ENCODE assay signal across 23 cellular contexts in genomic region chr2:219416233-219416598, GRCh38. TPM values are rescaled to one million over a fixed set of nuclear protein-coding genes. Genes with fewer than 3 reads are reported as not detected.
A peak's percentile ranks its signal among the peaks of the same experiment; 100 is the strongest.
DNase-seq lines count a peak whose midpoint lies in the region; ATAC-seq and TF ChIP-seq lines count a peak whose summit lies in the region.
"Had no signal": no experiment of that assay in that cellular context is flagged by ENCODE, and none has a peak within 500 bp of the region (broad histone marks: within the 10 kb centered on the region; RNA-seq: fewer than 3 reads in every experiment).

No MANE protein-coding gene starts in this region.

- H2BK120ac ChIP-seq in neuronal stem cell (ENCODE audit: low read depth, low read length): no peak overlapping the region

- DNase-seq in right atrium auricular region (ENCODE audit: low spot score): no peak
- no peak for DNase-seq in cardiac septum (ENCODE audit: low spot score)
- DNase-seq in neuronal stem cell (ENCODE audit: low spot score): no peak
- DNase-seq in uterus: peak in 1 of 2 donors; percentile 40
- DNase-seq in DMS 273 treated with DMSO at 0.1 percent for 48 hours (lab: John Stamatoyannopoulos, UW): no peak
- DNase-seq in GM13977 (ENCODE audit: low spot score): no peak
- DNase-seq: activated CD4-positive, alpha-beta memory T cell treated with anti-CD3 and anti-CD28 coated beads, Interleukin-2, amount 10 ng/mL, durations not matched to agents 7 days and 5 days; activated CD4-positive, CD25-positive, alpha-beta regulatory T cell; activated gamma-delta T cell treated with Interleukin-2 at 50 U/mL for 16 hours; effector memory CD8-positive, alpha-beta T cell; GOT3; midbrain; NCI-H1694; NCI-H2171 treated with DMSO at 0.1 percent for 48 hours; NCI-H526; T-helper 9 cell; upper lobe of right lung had no signal

- WGBS in gastroesophageal sphincter (ENCODE audit: low coverage in 1 of 2), 2 donors: 15 to 19% methylated on average over 2 to 3 of the region's 3 CpGs
- WGBS in neuronal stem cell (ENCODE audit: extremely low coverage in 2 of 2, insufficient read length in 2 of 2, insufficient replicate concordance in 1 of 2), 2 donors: no CpG with 5 or more reads among the region's 3 CpGs

- TF ChIP-seq CTCF in right atrium auricular region (IDR thresholded peaks at IDR 0.05) (no peak), gastroesophageal sphincter (IDR thresholded peaks at IDR 0.05) (no peak), uterus (IDR thresholded peaks at IDR 0.05) (no peak), GM13977 (IDR thresholded peaks at IDR 0.05; ENCODE audit: extremely low read depth, insufficient read depth, missing control alignments) (no peak)

- TF ChIP-seq POLR2A in gastroesophageal sphincter (IDR thresholded peaks at IDR 0.05) (no peak), uterus (IDR thresholded peaks at IDR 0.05) (no peak)

- no peak overlapping the region for H2BK12ac ChIP-seq in neuronal stem cell (ENCODE audit: low read length)

- H3K4me1 ChIP-seq in right atrium auricular region: peaks cover 0 to 35% of the 10 kb centered on the region in 2 donors
- H3K4me1 ChIP-seq in gastroesophageal sphincter: peaks cover 0 to 39% (median 5%) of the 10 kb centered on the region in 3 donors
- peaks cover 3 to 18% of the 10 kb centered on the region in 2 donors for H3K4me1 ChIP-seq in neuronal stem cell (ENCODE audit: control insufficient read depth in 2 of 2, insufficient read depth in 1 of 2, low read depth in 1 of 2, low read length in 2 of 2)
- H3K4me1 ChIP-seq in uterus: peaks cover 0 to 6% of the 10 kb centered on the region in 2 donors
- H3K4me1 ChIP-seq: A549, upper lobe of right lung had no signal

- ATAC-seq in gastroesophageal sphincter (no peak), GM18519 (IDR thresholded peaks at IDR 0.05; ENCODE audit: low FRiP score, unreplicated experiment) (no peak)
- ATAC-seq: effector memory CD8-positive, alpha-beta T cell; left lobe of liver; upper lobe of right lung had no signal

- H3K9ac ChIP-seq in neuronal stem cell (ENCODE audit: low read depth, low read length, poor library complexity): no peak overlapping the region
- H3K9ac ChIP-seq: BLaER1 had no signal

- no peak for TF ChIP-seq EP300 in gastroesophageal sphincter (IDR thresholded peaks at IDR 0.05)

- H3K9me3 ChIP-seq in right atrium auricular region (no peaks in the 10 kb centered on the region), gastroesophageal sphincter (peaks cover 0 to 4% (median 0%) of the 10 kb centered on the region in 3 donors), neuronal stem cell (replicated peaks in 1 of 2; ENCODE audit: control insufficient read depth in 2 of 2, insufficient read depth in 1 of 2, low read depth in 1 of 2, low read length in 2 of 2) (peaks cover 0 to 7% of the 10 kb centered on the region in 2 donors), uterus (no peaks in the 10 kb centered on the region)
- H3K9me3 ChIP-seq: upper lobe of right lung had no signal

- in situ Hi-C loops in GM13977 (cut with MboI; ENCODE audit: low pct_unique_long_range_greater_than_20kb, low sequenced_read_pairs, unreplicated experiment): no loop called here

- H3K14ac ChIP-seq in neuronal stem cell (ENCODE audit: low read length): no peak overlapping the region

- no peak overlapping the region for H2BK15ac ChIP-seq in neuronal stem cell (ENCODE audit: low read length)

- no peak overlapping the region for H3K4ac ChIP-seq in neuronal stem cell (ENCODE audit: low read length)

- H3K23ac ChIP-seq in neuronal stem cell (ENCODE audit: low read depth, low read length, poor library complexity): no peak overlapping the region

- intact Hi-C loops in cardiac septum (cut with DNase I) (no loop called here), uterus (cut with DNase I; ENCODE audit: low total_unique reads) (no loop called here)

- peak overlapping the region; percentile 73 for H2AFZ ChIP-seq in neuronal stem cell (ENCODE audit: low read length)

- no peaks in the 10 kb centered on the region for H3K79me1 ChIP-seq in neuronal stem cell (ENCODE audit: low read depth, low read length)

- H4K8ac ChIP-seq in neuronal stem cell (ENCODE audit: low read depth, low read length): no peak overlapping the region

- H2AK5ac ChIP-seq in neuronal stem cell (ENCODE audit: low read depth, low read length): no peak overlapping the region

- H3K4me2 ChIP-seq in neuronal stem cell (ENCODE audit: insufficient read depth, low read length, poor library complexity, severe bottlenecking): no peak overlapping the region
- H3K4me2 ChIP-seq: A549 had no signal

- H3K36me3 ChIP-seq in right atrium auricular region: peaks cover 27% of the 10 kb centered on the region
- H3K36me3 ChIP-seq in gastroesophageal sphincter: peaks cover 0 to 15% of the 10 kb centered on the region in 2 donors
- no peaks in the 10 kb centered on the region for H3K36me3 ChIP-seq in neuronal stem cell (replicated peaks in 1 of 2; ENCODE audit: control insufficient read depth in 2 of 2, insufficient read depth in 2 of 2, low read length in 2 of 2)
- no peaks in the 10 kb centered on the region for H3K36me3 ChIP-seq in uterus
- H3K36me3 ChIP-seq: BLaER1, upper lobe of right lung had no signal

- H3K4me3 ChIP-seq in right atrium auricular region (no peak overlapping the region), gastroesophageal sphincter (no peak overlapping the region), neuronal stem cell (ENCODE audit: low read length in 2 of 2) (no peak overlapping the region), uterus (no peak overlapping the region)
- H3K4me3 ChIP-seq: A549, BLaER1, upper lobe of right lung had no signal

- H3K18ac ChIP-seq in neuronal stem cell (ENCODE audit: low read length): no peak overlapping the region

- H2BK5ac ChIP-seq in neuronal stem cell (ENCODE audit: low read length): no peak overlapping the region

- H3K27me3 ChIP-seq in right atrium auricular region (peaks cover 0 to 5% of the 10 kb centered on the region in 2 donors), gastroesophageal sphincter (peaks cover 22% of the 10 kb centered on the region), neuronal stem cell (ENCODE audit: control insufficient read depth in 3 of 3, insufficient read depth in 3 of 3, low read depth in 1 of 3, low read length in 3 of 3) (peaks cover 2 to 29% (median 5%) of the 10 kb centered on the region in 3 experiments), uterus (no peaks in the 10 kb centered on the region)
- H3K27me3 ChIP-seq: BLaER1 had no signal

- H4K91ac ChIP-seq in neuronal stem cell (ENCODE audit: low read depth, low read length, poor library complexity): no peak overlapping the region

- H3K27ac ChIP-seq in right atrium auricular region (peak overlapping the region; percentile 92 to 96), gastroesophageal sphincter (peak overlapping the region; percentile 87 to 97 (median 94)), neuronal stem cell (replicated peaks; ENCODE audit: low read length) (no peak overlapping the region), uterus (peak overlapping the region; percentile 93 to 99)
- H3K27ac ChIP-seq: A549, BLaER1, RWPE1, upper lobe of right lung had no signal

RNA-seq across cellular contexts. Expression of gene DES, which starts 2.0 kb away (rescaled TPM):
- total RNA-seq in right atrium auricular region: over 10,000 TPM; 12,280 to 13,654 TPM
- total RNA-seq in cardiac septum: 21,230 TPM
- total RNA-seq in gastroesophageal sphincter: over 10,000 TPM; 10,852 to 31,720 (median 15,007) TPM
- polyA plus RNA-seq in neuronal stem cell (2013, experiment 1 of 2): 0.24 TPM
- 0.39 TPM for polyA plus RNA-seq in neuronal stem cell (2013, experiment 2 of 2)
- total RNA-seq in uterus: 1,000 to 10,000 TPM in 2 of 4 donors, 100 to 1,000 TPM in 2; 578 to 3,551 (median 1,628) TPM
- total RNA-seq: activated CD4-positive, alpha-beta memory T cell treated with anti-CD3 and anti-CD28 coated beads, Interleukin-2, amount 10 ng/mL, durations not matched to agents 7 days and 5 days had no signal

RNA-seq across cellular contexts. Expression of gene SPEG, which starts 18.4 kb away (rescaled TPM):
- total RNA-seq in right atrium auricular region (10 to 100 TPM; 82.2 to 90.8 TPM), cardiac septum (199 TPM), gastroesophageal sphincter (100 to 1,000 TPM in 3 of 4 donors, 10 to 100 TPM in 1; 90.2 to 307 (median 214) TPM), uterus (100 to 1,000 TPM in 1 of 4 donors, 10 to 100 TPM in 3; 22.9 to 318 (median 36.1) TPM)
- polyA plus RNA-seq in neuronal stem cell (2013, experiment 1 of 2): 24.0 TPM
- polyA plus RNA-seq in neuronal stem cell (2013, experiment 2 of 2): 23.9 TPM

RNA-seq across cellular contexts. Expression of gene DNPEP, which starts 28.5 kb away (rescaled TPM):
- 10 to 100 TPM; 48.1 to 51.2 TPM for total RNA-seq in right atrium auricular region
- 47.2 TPM for total RNA-seq in cardiac septum
- 10 to 100 TPM; 37.8 to 76.9 (median 59.2) TPM for total RNA-seq in gastroesophageal sphincter
- 35.4 TPM for polyA plus RNA-seq in neuronal stem cell (2013, experiment 1 of 2)
- 35.1 TPM for polyA plus RNA-seq in neuronal stem cell (2013, experiment 2 of 2)
- total RNA-seq in uterus: 10 to 100 TPM; 35.9 to 93.7 (median 47.5) TPM
